Comparison of ENCODE assay signal across 8 cellular contexts in the genomic region with DNA sequence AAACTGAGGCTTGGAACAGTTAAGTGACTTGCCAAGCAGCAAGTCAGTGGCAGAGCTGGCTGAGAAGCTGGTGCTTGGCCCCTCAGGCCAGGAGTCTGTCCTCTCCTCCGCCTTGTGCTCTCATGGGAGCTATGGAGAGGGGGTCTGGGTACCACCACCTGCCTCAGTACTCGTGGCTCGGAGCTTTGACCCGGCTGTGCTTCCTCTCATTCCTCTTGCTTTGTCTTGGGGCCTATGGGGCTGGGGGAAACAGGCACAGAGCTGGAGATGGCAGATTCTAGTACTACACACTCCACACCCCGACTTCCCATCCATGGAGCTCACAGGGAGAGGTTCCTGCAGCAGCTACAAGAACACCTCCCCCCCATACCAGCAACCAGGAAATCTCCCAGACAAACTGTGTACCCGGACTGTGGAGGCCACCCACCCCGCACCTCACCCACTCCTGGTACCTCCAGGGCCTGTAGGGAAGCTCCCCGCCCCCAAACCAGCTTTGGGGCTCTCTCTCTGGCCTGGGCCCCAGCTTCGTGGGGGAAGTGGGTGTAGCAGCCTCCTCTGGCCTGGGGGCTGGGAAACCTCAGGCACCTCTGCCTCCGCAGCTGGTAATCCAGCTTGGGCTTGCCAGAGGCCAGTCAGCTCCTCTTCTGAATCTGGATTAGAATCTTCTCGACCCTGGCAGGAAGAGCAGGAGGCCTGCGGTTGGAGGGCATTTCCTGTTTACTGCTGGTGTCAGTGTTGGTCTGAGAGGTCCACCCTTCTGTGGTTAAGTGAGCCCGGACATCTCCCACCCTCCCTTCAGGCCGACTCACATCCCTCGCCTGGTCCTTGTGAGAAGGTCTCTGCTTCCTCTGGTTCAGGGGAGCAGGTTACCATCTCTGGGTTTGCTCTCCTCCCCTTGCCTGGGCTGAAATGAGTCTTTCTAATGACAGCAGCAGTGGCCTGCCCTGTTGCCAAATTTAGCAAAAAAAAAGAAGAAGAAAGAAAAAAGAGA. TPM values are rescaled to one million over a fixed set of nuclear protein-coding genes. Genes with fewer than 3 reads are reported as not detected.
A peak's percentile ranks its signal among the peaks of the same experiment; 100 is the strongest.
DNase-seq lines count a peak whose midpoint lies in the region; ATAC-seq, FAIRE-seq and TF ChIP-seq lines count a peak whose summit lies in the region.

No MANE protein-coding gene starts in this region.

- H3K36me3 ChIP-seq in BE2C (no peaks in the 10 kb centered on the region), osteoblast (ENCODE audit: insufficient read depth, low read length) (no peaks in the 10 kb centered on the region)

- H3K4me2 ChIP-seq in osteoblast (ENCODE audit: insufficient read depth, low read length) = peak overlapping the region; percentile 42

- peak overlapping the region; percentile 46 for H3K27ac ChIP-seq in osteoblast (ENCODE audit: low read depth, low read length)

- peak overlapping the region; percentile 65 for H2AFZ ChIP-seq in osteoblast (ENCODE audit: low read length)

- DNase-seq in BE2C = peak; percentile 29
- peak; percentile 46 for DNase-seq in GM19239 (ENCODE audit: insufficient read length, low spot score)
- peak; percentile 78 for DNase-seq in SKM-1 treated with dmso at 0.1 percent for 144 hours (lab: John Stamatoyannopoulos, UW; ENCODE audit: unreplicated experiment)
- peak; percentile 97 for DNase-seq in fibroblast of mammary gland (ENCODE audit: low read depth)
- peak; percentile 78 for DNase-seq in osteoblast (ENCODE audit: insufficient read length, low spot score, missing footprints)
- DNase-seq in T-helper 9 cell = no peak
- DNase-seq in NCI-H524 treated with DMSO at 0.1 percent for 48 hours (lab: John Stamatoyannopoulos, UW) = no peak

- H3K4me1 ChIP-seq in BE2C (peaks cover 10% of the 10 kb centered on the region), osteoblast (ENCODE audit: insufficient read depth, low read length) (peaks cover 33% of the 10 kb centered on the region)

- H3K79me2 ChIP-seq in osteoblast (ENCODE audit: insufficient read depth, low read length) = no peaks in the 10 kb centered on the region

- peak; percentile 62 for ATAC-seq in HG03139 (IDR thresholded peaks at IDR 0.05; ENCODE audit: unreplicated experiment)

- H3K4me3 ChIP-seq in BE2C (ENCODE audit: low read depth, low read length) = no peak overlapping the region
- H3K4me3 ChIP-seq in fibroblast of mammary gland (ENCODE audit: control insufficient read depth, low read depth, low read length) = no peak overlapping the region
- H3K4me3 ChIP-seq in osteoblast (ENCODE audit: insufficient read depth, low read length) = peak overlapping the region; percentile 19

- FAIRE-seq in GM19239 (lab: Jason Lieb, UNC) = peak; percentile 95

- H4K20me1 ChIP-seq in osteoblast (ENCODE audit: insufficient read depth, low read length) = peaks cover 5% of the 10 kb centered on the region

- H3K9me3 ChIP-seq in BE2C (no peaks in the 10 kb centered on the region), osteoblast (ENCODE audit: low read depth, low read length) (no peaks in the 10 kb centered on the region)

- TF ChIP-seq CTCF in BE2C (IDR thresholded peaks at IDR 0.05; ENCODE audit: low read depth, low read length) (no peak), fibroblast of mammary gland (conservative IDR thresholded peaks at IDR 0.05; ENCODE audit: control insufficient read depth, insufficient read depth, low read depth, low read length) (no peak), osteoblast (IDR thresholded peaks at IDR 0.05; ENCODE audit: extremely low read depth, low read depth, low read length) (no peak)

- no peaks in the 10 kb centered on the region for H3K27me3 ChIP-seq in BE2C
- no peaks in the 10 kb centered on the region for H3K27me3 ChIP-seq in osteoblast (ENCODE audit: insufficient read depth, low read length)

RNA-seq across cellular contexts. Expression of a gene that starts 22.3 kb away (rescaled TPM):
- polyA plus RNA-seq in BE2C (2012; ENCODE audit: insufficient read depth, insufficient read length, low read depth) = 278 TPM
- total RNA-seq in osteoblast = 145 and 161 TPM in 2 replicates

Comparison
In these comparisons a context has a peak if more than half of its experiments do, and no peak if none do; other contexts are left out.
1. DNase-seq: peak in BE2C (single experiment), GM19239 (single experiment), SKM-1 treated with dmso at 0.1 percent for 144 hours (single experiment), fibroblast of mammary gland (single experiment) and osteoblast (single experiment); none in T-helper 9 cell (single experiment) and NCI-H524 treated with DMSO at 0.1 percent for 48 hours (single experiment).